ENCODE assay signal across 11 cellular contexts in genomic region chr17:75722076-75722475, GRCh38. TPM values are rescaled to one million over a fixed set of nuclear protein-coding genes. Genes with fewer than 3 reads are reported as not detected.
A peak's percentile ranks its signal among the peaks of the same experiment; 100 is the strongest.
DNase-seq lines count a peak whose midpoint lies in the region; ATAC-seq, FAIRE-seq and TF ChIP-seq lines count a peak whose summit lies in the region.
"Had no signal": no experiment of that assay in that cellular context is flagged by ENCODE, and none has a peak within 500 bp of the region (broad histone marks: within the 10 kb centered on the region; RNA-seq: fewer than 3 reads in every experiment).

No MANE protein-coding gene starts in this region.

- H3K27ac ChIP-seq in HEK293 (ENCODE audit: extremely low read depth, low read depth, low read length) = no peak overlapping the region
- peak overlapping the region; percentile 94 for H3K27ac ChIP-seq in keratinocyte (ENCODE audit: control insufficient read depth, insufficient read depth, low read length)
- peak overlapping the region; percentile 67 to 96 (median 90) for H3K27ac ChIP-seq in skin epidermis

- TF ChIP-seq CTCF in HEK293 (tag by site-specific recombination; IDR thresholded peaks at IDR 0.05) (no peak), astrocyte of the cerebellum (IDR thresholded peaks at IDR 0.05; ENCODE audit: low read depth, low read length, missing control alignments) (no peak), keratinocyte (optimal IDR thresholded peaks at IDR 0.05 in 1 of 3, IDR thresholded peaks at IDR 0.05 in 1 of 3, conservative IDR thresholded peaks at IDR 0.05 in 1 of 3; ENCODE audit: extremely low read depth in 1 of 3, insufficient read depth in 2 of 3, low read length in 3 of 3) (no peak), omental fat pad (IDR thresholded peaks at IDR 0.05) (no peak), GM10266 (IDR thresholded peaks at IDR 0.05; ENCODE audit: control insufficient read depth, insufficient read depth, low read depth, missing control alignments) (no peak)

- DNase-seq in astrocyte of the cerebellum (ENCODE audit: low read depth) = no peak
- DNase-seq in keratinocyte (ENCODE audit: low read depth, low spot score) = no peak
- no peak for DNase-seq in NCI-H1105 (lab: John Stamatoyannopoulos, UW)
- no peak for DNase-seq in omental fat pad (ENCODE audit: low spot score)
- DNase-seq in NCI-H524 (lab: John Stamatoyannopoulos, UW) = no peak
- DNase-seq in GM10266 (ENCODE audit: extremely low spot score) = no peak
- DNase-seq: foreskin fibroblast had no signal

- dilution Hi-C loops in keratinocyte (cut with MboI; ENCODE audit: extremely low pct_ligation_motif_present, low sequenced_read_pairs) = loop anchor here (10.0 kb wide), 1 partner anchor 47 kb away; no protein-coding TSS in a partner anchor

- H4K20me1 ChIP-seq in keratinocyte (ENCODE audit: control insufficient read depth, extremely low read depth, insufficient read depth, low read length) = peaks cover 27% of the 10 kb centered on the region

- peak overlapping the region; percentile 98 for H3K9ac ChIP-seq in keratinocyte (ENCODE audit: control insufficient read depth, extremely low read depth, insufficient read depth, low read length)

- H3K9me1 ChIP-seq in keratinocyte (ENCODE audit: control insufficient read depth, extremely low read depth, insufficient read depth, low read length) = no peaks in the 10 kb centered on the region

- in situ Hi-C loops in astrocyte of the cerebellum (cut with HindIII; ENCODE audit: low sequenced_read_pairs) = no loop called here

- H3K4me1 ChIP-seq in HEK293 (ENCODE audit: control insufficient read depth, insufficient read depth, low read length) = no peaks in the 10 kb centered on the region; the same call in 1 of the 2 replicates
- peaks cover 31% of the 10 kb centered on the region for H3K4me1 ChIP-seq in keratinocyte (ENCODE audit: control insufficient read depth, extremely low read depth, insufficient read depth, low read length)

- no peaks in the 10 kb centered on the region for H3K27me3 ChIP-seq in keratinocyte (ENCODE audit: control insufficient read depth, extremely low read depth, insufficient read depth, low read length)

- POLR2A ChIA-PET in HEK293 (lab: Yijun Ruan, JAX) = no interaction called here

- CTCF ChIA-PET in HEK293 (lab: Yijun Ruan, JAX) = interaction anchor here (1.0 to 8.4 kb wide), 4 partner anchors 12 to 89 kb away, joined by 3 to 51 read pairs (median 14); no protein-coding TSS in a partner anchor

- H3K4me3 ChIP-seq in HEK293 (ENCODE audit: low read depth, low read length) (no peak overlapping the region), astrocyte of the cerebellum (ENCODE audit: low read depth, low read length) (peak overlapping the region; percentile 44), keratinocyte (ENCODE audit: control insufficient read depth in 2 of 3, extremely low read depth in 1 of 3, insufficient read depth in 2 of 3, low read depth in 1 of 3, low read length in 3 of 3) (peak overlapping the region; percentile 93 to 100 (median 100)), skin epidermis (peak overlapping the region; percentile 43 to 59 (median 52))
- H3K4me3 ChIP-seq: K562 had no signal

- ATAC-seq in omental fat pad (ENCODE audit: low FRiP score) = no peak

- FAIRE-seq in keratinocyte (lab: Jason Lieb, UNC) = no peak
- FAIRE-seq: D721Med, K562 had no signal

- H3K4me2 ChIP-seq in keratinocyte (ENCODE audit: control insufficient read depth, extremely low read depth, insufficient read depth, low read depth, low read length) = peak overlapping the region; percentile 93

- H2AFZ ChIP-seq in keratinocyte (ENCODE audit: control insufficient read depth, low read length) = no peak overlapping the region

- H3K79me2 ChIP-seq in keratinocyte (ENCODE audit: control insufficient read depth, insufficient read depth, low read length) = peaks cover 57% of the 10 kb centered on the region

- no peaks in the 10 kb centered on the region for H3K9me3 ChIP-seq in HEK293 (ENCODE audit: control insufficient read depth, insufficient read depth, low read depth, low read length)
- H3K9me3 ChIP-seq in keratinocyte (ENCODE audit: control insufficient read depth, low read depth, low read length) = no peaks in the 10 kb centered on the region

- H3K36me3 ChIP-seq in HEK293 (ENCODE audit: control insufficient read depth in 2 of 2, insufficient read depth in 1 of 2, low read length in 2 of 2) (no peaks in the 10 kb centered on the region), keratinocyte (ENCODE audit: control insufficient read depth in 2 of 2, extremely low read depth in 1 of 2, insufficient read depth in 2 of 2, low read length in 2 of 2) (peaks cover 24 to 46% of the 10 kb centered on the region in 2 experiments)

TF ChIP-seq in HEK293, 187 proteins besides CTCF, POLR2A, EP300 and RAD21 (continues in another document):
- TF ChIP-seq WT1 (tag by site-specific recombination; IDR thresholded peaks at IDR 0.05) (no peak), PATZ1 (tag by site-specific recombination; IDR thresholded peaks at IDR 0.05) (no peak), MEIS1 (CRISPR knock-in tag; IDR thresholded peaks at IDR 0.05; ENCODE audit: borderline replicate concordance) (no peak), SCRT1 (tag by site-specific recombination; IDR thresholded peaks at IDR 0.05; ENCODE audit: borderline replicate concordance) (peak; percentile 58; the same call in 1 of the 2 replicates), ZNF48 (tag by site-specific recombination; IDR thresholded peaks at IDR 0.05) (no peak)

RNA-seq across cellular contexts. Expression of gene ITGB4, which starts 0.8 kb away (rescaled TPM):
- polyA plus RNA-seq in keratinocyte = 761 to 1,084 TPM (median 1,039 TPM) in 3 replicates
- polyA plus RNA-seq in keratinocyte (2011; ENCODE audit: low read depth) = 357 TPM
- polyA plus RNA-seq in keratinocyte (2011; cell fraction: cytosol; rRNA removed) = 399 and 802 TPM in 2 replicates
- 3,183 and 4,055 TPM in 2 replicates for polyA plus RNA-seq in keratinocyte (2011; cell fraction: nucleus; rRNA removed)
- 790 and 2,344 TPM in 2 replicates for polyA plus RNA-seq in keratinocyte (2012; ENCODE audit: low replicate concordance)
- 1,878 to 7,870 TPM (median 1,919 TPM) in 3 replicates for polyA minus RNA-seq in keratinocyte
- 2,383 TPM for polyA minus RNA-seq in keratinocyte (2011; cell fraction: cytosol; rRNA and poly(A)+ RNA removed)
- polyA minus RNA-seq in keratinocyte (2011; cell fraction: nucleus; rRNA and poly(A)+ RNA removed) = 4,240 and 4,449 TPM in 2 replicates
- 10 to 100 TPM; 10.7 to 27.0 (median 17.3) TPM for total RNA-seq in omental fat pad

RNA-seq across cellular contexts. Expression of gene GALK1, which starts 42.9 kb away (rescaled TPM):
- polyA plus RNA-seq in keratinocyte = 1.1 to 5.2 TPM (median 1.3 TPM) in 3 replicates
- polyA plus RNA-seq in keratinocyte (2011; ENCODE audit: low read depth) = 1.7 TPM
- 0.78 and 2.1 TPM in 2 replicates for polyA plus RNA-seq in keratinocyte (2011; cell fraction: cytosol; rRNA removed)
- polyA plus RNA-seq in keratinocyte (2011; cell fraction: nucleus; rRNA removed) = 1.9 and 2.7 TPM in 2 replicates
- polyA plus RNA-seq in keratinocyte (2012; ENCODE audit: low replicate concordance) = 3.2 and 6.6 TPM in 2 replicates
- polyA minus RNA-seq in keratinocyte = 1.9 to 4.6 TPM (median 3.0 TPM) in 3 replicates
- 16.7 TPM for polyA minus RNA-seq in keratinocyte (2011; cell fraction: cytosol; rRNA and poly(A)+ RNA removed)
- 3.6 and 4.4 TPM in 2 replicates for polyA minus RNA-seq in keratinocyte (2011; cell fraction: nucleus; rRNA and poly(A)+ RNA removed)
- total RNA-seq in omental fat pad = 10 to 100 TPM; 15.9 to 51.5 (median 28.5) TPM

RNA-seq across cellular contexts. Expression of gene SAP30BP, which starts 54.9 kb away (rescaled TPM):
- polyA plus RNA-seq in keratinocyte = 99.0 to 103 TPM (median 101 TPM) in 3 replicates
- 115 TPM for polyA plus RNA-seq in keratinocyte (2011; ENCODE audit: low read depth)
- 97.8 and 111 TPM in 2 replicates for polyA plus RNA-seq in keratinocyte (2011; cell fraction: cytosol; rRNA removed)
- 174 and 189 TPM in 2 replicates for polyA plus RNA-seq in keratinocyte (2011; cell fraction: nucleus; rRNA removed)
- 80.5 and 96.0 TPM in 2 replicates for polyA plus RNA-seq in keratinocyte (2012; ENCODE audit: low replicate concordance)
- polyA minus RNA-seq in keratinocyte = 44.9 to 68.4 TPM (median 58.9 TPM) in 3 replicates
- polyA minus RNA-seq in keratinocyte (2011; cell fraction: cytosol; rRNA and poly(A)+ RNA removed) = 52.4 TPM
- 43.7 and 56.2 TPM in 2 replicates for polyA minus RNA-seq in keratinocyte (2011; cell fraction: nucleus; rRNA and poly(A)+ RNA removed)
- 100 to 1,000 TPM in 1 of 4 donors, 10 to 100 TPM in 3; 52.9 to 105 (median 68.8) TPM for total RNA-seq in omental fat pad

RNA-seq across cellular contexts. Expression of gene RECQL5, which starts 55.1 kb away (rescaled TPM):
- polyA plus RNA-seq in keratinocyte = 11.9 to 15.8 TPM (median 12.9 TPM) in 3 replicates
- polyA plus RNA-seq in keratinocyte (2011; ENCODE audit: low read depth) = 5.9 TPM
- 5.3 and 5.5 TPM in 2 replicates for polyA plus RNA-seq in keratinocyte (2011; cell fraction: cytosol; rRNA removed)
- polyA plus RNA-seq in keratinocyte (2011; cell fraction: nucleus; rRNA removed) = 80.9 and 96.7 TPM in 2 replicates
- polyA plus RNA-seq in keratinocyte (2012; ENCODE audit: low replicate concordance) = 16.7 and 20.5 TPM in 2 replicates
- polyA minus RNA-seq in keratinocyte = 31.0 to 53.1 TPM (median 38.4 TPM) in 3 replicates
- polyA minus RNA-seq in keratinocyte (2011; cell fraction: cytosol; rRNA and poly(A)+ RNA removed) = 11.1 TPM
- polyA minus RNA-seq in keratinocyte (2011; cell fraction: nucleus; rRNA and poly(A)+ RNA removed) = 35.5 and 43.4 TPM in 2 replicates
- total RNA-seq in omental fat pad = 10 to 100 TPM; 10.9 to 20.6 (median 13.3) TPM
